1 cellular context compared by ENCODE assay signal in the genomic region with DNA sequence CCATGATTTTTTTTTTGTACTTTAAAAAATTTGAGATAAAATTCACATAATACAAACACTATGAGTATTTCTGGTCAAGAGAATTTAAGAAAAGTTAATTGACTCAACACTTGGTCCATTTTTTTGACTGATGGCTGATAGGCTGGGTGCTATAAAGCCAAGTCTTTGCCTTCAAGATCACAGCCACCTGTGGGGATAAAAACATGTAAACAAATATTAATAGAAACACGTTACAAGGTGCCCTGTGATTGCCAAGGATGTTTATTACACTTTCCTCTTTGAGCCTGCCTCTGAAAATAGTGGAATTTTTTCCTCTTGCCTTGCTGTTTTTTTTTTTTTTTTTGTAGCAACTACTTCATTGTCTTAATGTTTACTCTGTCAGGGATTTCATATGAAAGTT.
TF ChIP-seq lines count a peak whose summit lies in the region.

No MANE protein-coding gene starts in this region.

TF ChIP-seq in H1, 55 proteins besides CTCF, POLR2A, EP300 and RAD21:
- TF ChIP-seq CBX8 (IDR thresholded peaks at IDR 0.05; ENCODE audit: borderline replicate concordance, low read depth, low read length) (no peak), TAF7 (optimal IDR thresholded peaks at IDR 0.05; ENCODE audit: borderline replicate concordance, low read depth, low read length) (no peak), NANOG (IDR thresholded peaks at IDR 0.05; ENCODE audit: insufficient read depth, low read depth, low read length, poor library complexity, severe bottlenecking) (no peak), SP1 (IDR thresholded peaks at IDR 0.05; ENCODE audit: low read depth, low read length) (no peak), CTBP2 (IDR thresholded peaks at IDR 0.05; ENCODE audit: borderline replicate concordance, insufficient read depth, insufficient read length, low read length) (no peak), RFX5 (IDR thresholded peaks at IDR 0.05; ENCODE audit: borderline replicate concordance, low read depth, low read length) (no peak), GABPA (IDR thresholded peaks at IDR 0.05; ENCODE audit: borderline replicate concordance, insufficient read depth, low read length) (no peak), KDM4A (IDR thresholded peaks at IDR 0.05; ENCODE audit: low read depth, low read length, severe bottlenecking) (no peak), YY1 (IDR thresholded peaks at IDR 0.05; ENCODE audit: low read depth, low read length) (no peak), ZNF274 (IDR thresholded peaks at IDR 0.05; ENCODE audit: borderline replicate concordance, extremely low read depth, low read length) (no peak), SAP30 (IDR thresholded peaks at IDR 0.05; ENCODE audit: insufficient read depth, insufficient replicate concordance, low read length) (no peak)
- TF ChIP-seq, protein P1, sequence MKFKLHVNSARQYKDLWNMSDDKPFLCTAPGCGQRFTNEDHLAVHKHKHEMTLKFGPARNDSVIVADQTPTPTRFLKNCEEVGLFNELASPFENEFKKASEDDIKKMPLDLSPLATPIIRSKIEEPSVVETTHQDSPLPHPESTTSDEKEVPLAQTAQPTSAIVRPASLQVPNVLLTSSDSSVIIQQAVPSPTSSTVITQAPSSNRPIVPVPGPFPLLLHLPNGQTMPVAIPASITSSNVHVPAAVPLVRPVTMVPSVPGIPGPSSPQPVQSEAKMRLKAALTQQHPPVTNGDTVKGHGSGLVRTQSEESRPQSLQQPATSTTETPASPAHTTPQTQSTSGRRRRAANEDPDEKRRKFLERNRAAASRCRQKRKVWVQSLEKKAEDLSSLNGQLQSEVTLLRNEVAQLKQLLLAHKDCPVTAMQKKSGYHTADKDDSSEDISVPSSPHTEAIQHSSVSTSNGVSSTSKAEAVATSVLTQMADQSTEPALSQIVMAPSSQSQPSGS (IDR thresholded peaks at IDR 0.05; ENCODE audit: low read length) = no peak
